10 cellular contexts compared by ENCODE assay signal in genomic region chr19:4130635-4131438, GRCh38. TPM values are rescaled to one million over a fixed set of nuclear protein-coding genes. Genes with fewer than 3 reads are reported as not detected.
DNase-seq lines count a peak whose midpoint lies in the region; ATAC-seq and TF ChIP-seq lines count a peak whose summit lies in the region.
"Had no signal": no experiment of that assay in that cellular context is flagged by ENCODE, and none has a peak within 500 bp of the region (broad histone marks: within the 10 kb centered on the region; RNA-seq: fewer than 3 reads in every experiment).

No MANE protein-coding gene starts in this region.

- POLR2A ChIA-PET in SK-N-SH (lab: Yijun Ruan, JAX): no interaction called here

- CTCF ChIA-PET in SK-N-SH (lab: Yijun Ruan, JAX): interaction anchor here (1.2 to 4.7 kb wide), 2 partner anchors 9 to 36 kb away, joined by 3 to 41 read pairs; no protein-coding TSS in a partner anchor

- no peak for ATAC-seq in HG02610 (IDR thresholded peaks at IDR 0.05; ENCODE audit: unreplicated experiment)
- no peak for ATAC-seq in GM18517 (IDR thresholded peaks at IDR 0.05; ENCODE audit: unreplicated experiment)
- ATAC-seq: natural killer cell treated with Interleukin-12 subunit alpha and Interleukin-12 subunit beta and Interleukin-15 and Interleukin-18, amount 100 ng/mL, for 72 hours had no signal

- DNase-seq in H7 (peak; percentile 26), SK-N-SH (no peak), fibroblast of the aortic adventitia (ENCODE audit: low read depth) (peak; percentile 62), T-helper 2 cell (no peak)
- DNase-seq: activated CD8-positive, alpha-beta memory T cell treated with anti-CD3 and anti-CD28 coated beads, Interleukin-2, amount 50 U/mL, for 48 hours; KG1 had no signal

- H4K20me1 ChIP-seq in SK-N-SH (ENCODE audit: insufficient read depth): no peaks in the 10 kb centered on the region

- H3K27ac ChIP-seq in SK-N-SH (ENCODE audit: low read depth in 2 of 2, low read length in 1 of 2) (peak overlapping the region in 1 of 2 experiments; percentile 69; a peak in 2 of 4 replicates), skeletal muscle tissue (ENCODE audit: low read depth, low read length) (peak overlapping the region; percentile 62)

- peak overlapping the region; percentile 65; the same call in 1 of the 2 replicates for H3K4me2 ChIP-seq in SK-N-SH

- TF ChIP-seq EP300 in SK-N-SH (IDR thresholded peaks at IDR 0.05; ENCODE audit: borderline replicate concordance in 1 of 2, low read depth in 1 of 2, low read length in 1 of 2): peak in 1 of 2 experiments; percentile 30; a peak in 1 of 4 replicates

- H3K79me2 ChIP-seq in SK-N-SH (ENCODE audit: insufficient read depth): no peaks in the 10 kb centered on the region

- H3K4me1 ChIP-seq in SK-N-SH (ENCODE audit: control insufficient read depth in 1 of 2, insufficient read depth in 2 of 2, low read depth in 1 of 2, low read length in 1 of 2) (peaks cover 2 to 11% of the 10 kb centered on the region in 2 experiments; a peak in 2 of 4 replicates), skeletal muscle tissue (ENCODE audit: control insufficient read depth in 3 of 3, insufficient read depth in 3 of 3, low read length in 3 of 3) (peaks cover 6 to 12% (median 11%) of the 10 kb centered on the region in 3 donors)

- no peaks in the 10 kb centered on the region for H3K9me3 ChIP-seq in SK-N-SH
- no peaks in the 10 kb centered on the region for H3K9me3 ChIP-seq in skeletal muscle tissue (ENCODE audit: control insufficient read depth in 3 of 3, low read length in 3 of 3)

- WGBS in SK-N-SH (ENCODE audit: low lambda C conversion rate): 42% methylated on average over 10 of the region's 10 CpGs

- H3K9ac ChIP-seq in SK-N-SH (peak overlapping the region; percentile 5; the same call in 1 of the 2 replicates), skeletal muscle tissue (ENCODE audit: low read depth in 1 of 3, low read length in 3 of 3) (peak overlapping the region in 2 of 3 donors; percentile 38 to 47)

- H3K36me3 ChIP-seq in H7 (replicated peaks; ENCODE audit: control insufficient read depth, insufficient read depth, low read length): no peaks in the 10 kb centered on the region
- no peaks in the 10 kb centered on the region for H3K36me3 ChIP-seq in SK-N-SH (replicated peaks in 1 of 2; ENCODE audit: control insufficient read depth in 1 of 2, insufficient read depth in 2 of 2, low read length in 1 of 2)
- H3K36me3 ChIP-seq in skeletal muscle tissue (ENCODE audit: control insufficient read depth in 3 of 3, insufficient read depth in 3 of 3, low read length in 3 of 3): no peaks in the 10 kb centered on the region

- no peaks in the 10 kb centered on the region for H3K9me2 ChIP-seq in SK-N-SH

- no peak for TF ChIP-seq CTCF in SK-N-SH (IDR thresholded peaks at IDR 0.05)
- TF ChIP-seq CTCF in fibroblast of the aortic adventitia (IDR thresholded peaks at IDR 0.05; ENCODE audit: insufficient read depth, low read length): no peak

- no peak for TF ChIP-seq RAD21 in SK-N-SH (IDR thresholded peaks at IDR 0.05; ENCODE audit: low read length)

- H3K4me3 ChIP-seq in H7 (ENCODE audit: insufficient read depth, low read depth, low read length) (no peak overlapping the region), SK-N-SH (ENCODE audit: low read depth in 2 of 2, low read length in 1 of 2) (no peak overlapping the region), fibroblast of the aortic adventitia (ENCODE audit: low read depth, low read length) (no peak overlapping the region), skeletal muscle tissue (ENCODE audit: low read length in 3 of 3) (peak overlapping the region in 1 of 3 donors; percentile 38)

- peak overlapping the region; percentile 39; the same call in 1 of the 2 replicates for H2AFZ ChIP-seq in SK-N-SH (ENCODE audit: low read depth)

- H3F3A ChIP-seq in SK-N-SH (replicated peaks; ENCODE audit: insufficient read depth): peaks cover 8% of the 10 kb centered on the region

- H3K27me3 ChIP-seq in H7 (ENCODE audit: control insufficient read depth, insufficient read depth, low read length) (no peaks in the 10 kb centered on the region), SK-N-SH (ENCODE audit: insufficient read depth) (no peaks in the 10 kb centered on the region), skeletal muscle tissue (ENCODE audit: control insufficient read depth in 3 of 3, insufficient read depth in 3 of 3, low read length in 3 of 3) (no peaks in the 10 kb centered on the region)

TF ChIP-seq in SK-N-SH, 30 proteins besides CTCF, POLR2A, EP300 and RAD21 (continues in another document):
- no peak for TF ChIP-seq TEAD4 (IDR thresholded peaks at IDR 0.05; ENCODE audit: borderline replicate concordance, insufficient read depth)
- peak; percentile 85 for TF ChIP-seq FOSL2 (IDR thresholded peaks at IDR 0.05; ENCODE audit: borderline replicate concordance, low read depth)
- no peak for TF ChIP-seq IRF3 (IDR thresholded peaks at IDR 0.05; ENCODE audit: low read depth, low read length)
- TF ChIP-seq SMC3 (IDR thresholded peaks at IDR 0.05; ENCODE audit: low read depth, low read length): no peak
- no peak for TF ChIP-seq ZBTB33 (IDR thresholded peaks at IDR 0.05; ENCODE audit: borderline replicate concordance, low read depth)
- TF ChIP-seq MEF2A (IDR thresholded peaks at IDR 0.05; ENCODE audit: borderline replicate concordance, low read depth): no peak

RNA-seq across cellular contexts. Expression of gene MAP2K2, which starts 6.9 kb away (rescaled TPM):
- total RNA-seq in H7 (2014; rRNA removed; shearing (Covaris generic)): 221 and 226 TPM in 2 replicates
- polyA plus RNA-seq in SK-N-SH (2012; rRNA removed): 67.2 and 114 TPM in 2 replicates
- 55.7 and 82.6 TPM in 2 replicates for polyA plus RNA-seq in SK-N-SH (2012; cell fraction: cytosol; rRNA removed)
- 156 and 227 TPM in 2 replicates for polyA plus RNA-seq in SK-N-SH (2012; cell fraction: nucleus; rRNA removed)
- total RNA-seq in fibroblast of the aortic adventitia (ENCODE audit: low replicate concordance): 177 and 215 TPM in 2 replicates
- total RNA-seq in skeletal muscle tissue: 114 TPM

RNA-seq across cellular contexts. Expression of gene CREB3L3, which starts 22.6 kb away (rescaled TPM):
- not detected in 2 replicates for total RNA-seq in H7 (2014; rRNA removed; shearing (Covaris generic))
- 0.05 TPM in 1 of 2 replicates, not detected in the other for polyA plus RNA-seq in SK-N-SH (2012; rRNA removed)
- polyA plus RNA-seq in SK-N-SH (2012; cell fraction: cytosol; rRNA removed): 0.01 and 0.04 TPM in 2 replicates
- polyA plus RNA-seq in SK-N-SH (2012; cell fraction: nucleus; rRNA removed): 0.06 and 0.08 TPM in 2 replicates
- total RNA-seq in fibroblast of the aortic adventitia (ENCODE audit: low replicate concordance) (not detected in 2 replicates), skeletal muscle tissue (not detected)
- total RNA-seq: natural killer cell treated with Interleukin-12 subunit alpha and Interleukin-12 subunit beta and Interleukin-15 and Interleukin-18, amount 100 ng/mL, for 72 hours had no signal

RNA-seq across cellular contexts. Expression of gene SIRT6, which starts 51.5 kb away (rescaled TPM):
- total RNA-seq in H7 (2014; rRNA removed; shearing (Covaris generic)): 23.3 and 25.1 TPM in 2 replicates
- polyA plus RNA-seq in SK-N-SH (2012; rRNA removed): 37.2 and 41.0 TPM in 2 replicates
- polyA plus RNA-seq in SK-N-SH (2012; cell fraction: cytosol; rRNA removed): 14.6 and 20.5 TPM in 2 replicates
- 121 and 130 TPM in 2 replicates for polyA plus RNA-seq in SK-N-SH (2012; cell fraction: nucleus; rRNA removed)
- total RNA-seq in fibroblast of the aortic adventitia (ENCODE audit: low replicate concordance) (12.6 and 14.7 TPM in 2 replicates), skeletal muscle tissue (9.9 TPM)

RNA-seq across cellular contexts. Expression of gene ANKRD24, which starts 51.7 kb away (rescaled TPM):
- 1.0 and 1.2 TPM in 2 replicates for total RNA-seq in H7 (2014; rRNA removed; shearing (Covaris generic))
- 0.87 and 1.1 TPM in 2 replicates for polyA plus RNA-seq in SK-N-SH (2012; rRNA removed)
- polyA plus RNA-seq in SK-N-SH (2012; cell fraction: cytosol; rRNA removed): 0.38 and 0.42 TPM in 2 replicates
- polyA plus RNA-seq in SK-N-SH (2012; cell fraction: nucleus; rRNA removed): 3.8 and 4.4 TPM in 2 replicates
- total RNA-seq in fibroblast of the aortic adventitia (ENCODE audit: low replicate concordance) (0.99 and 5.1 TPM in 2 replicates), skeletal muscle tissue (not detected)

Comparison
In these comparisons a context has a peak if more than half of its experiments do, and no peak if none do; other contexts are left out.
1. DNase-seq: peak in H7 (single experiment) and fibroblast of the aortic adventitia (single experiment); none in SK-N-SH (single experiment) and T-helper 2 cell (0 of 5).